In the genomic region with DNA sequence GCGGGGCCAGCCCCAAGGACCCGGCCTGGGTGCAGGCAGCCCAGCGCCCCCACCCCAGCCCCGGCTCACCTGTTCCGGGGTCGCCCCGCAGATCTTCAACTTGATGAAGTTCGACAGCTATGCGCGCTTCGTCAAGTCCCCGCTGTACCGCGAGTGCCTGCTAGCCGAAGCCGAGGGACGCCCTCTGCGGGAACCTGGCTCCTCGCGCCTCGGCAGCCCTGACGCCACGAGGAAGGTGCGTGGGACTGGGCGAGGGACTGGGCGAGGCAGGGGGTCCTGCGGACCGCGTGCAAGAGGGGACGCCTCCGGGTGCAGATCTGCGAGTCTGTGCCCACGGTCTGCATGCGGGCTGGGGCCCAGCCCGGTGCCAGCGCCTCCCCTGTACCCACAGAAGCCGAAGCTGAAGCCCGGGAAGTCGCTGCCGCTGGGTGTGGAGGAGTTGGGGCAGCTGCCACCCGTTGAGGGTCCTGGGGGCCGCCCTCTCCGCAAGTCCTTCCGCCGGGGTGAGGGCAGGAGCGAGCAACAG, we compare ENCODE assay signal across 1 cellular context.
TF ChIP-seq lines count a peak whose summit lies in the region.

No MANE protein-coding gene starts in this region.

TF ChIP-seq in IMR-90, 13 proteins besides CTCF, POLR2A, EP300 and RAD21:
- no peak for TF ChIP-seq FOS (IDR thresholded peaks at IDR 0.05; ENCODE audit: low read depth, low read length)
- no peak for TF ChIP-seq CEBPB (IDR thresholded peaks at IDR 0.05; ENCODE audit: low read depth, low read length)
